In genomic region chr13:76884571-76885202, GRCh38 we compare ENCODE assay signal across 8 cellular contexts. TPM values are rescaled to one million over a fixed set of nuclear protein-coding genes. Genes with fewer than 3 reads are reported as not detected.
DNase-seq lines count a peak whose midpoint lies in the region; ATAC-seq, FAIRE-seq and TF ChIP-seq lines count a peak whose summit lies in the region.

No MANE protein-coding gene starts in this region.

- no peak for DNase-seq in GM12892 (ENCODE audit: insufficient read length)
- no peak for DNase-seq in SJSA1 (ENCODE audit: low read depth in 1 of 2, low spot score in 2 of 2)
- DNase-seq in fibroblast of pulmonary artery (ENCODE audit: low read depth), result peak; percentile 57
- no peak for DNase-seq in retinal pigment epithelial cell (ENCODE audit: low read depth)
- DNase-seq in NCI-H1417 treated with DMSO at 0.1 percent for 48 hours (lab: John Stamatoyannopoulos, UW), result no peak
- no peak for DNase-seq in T1000 (lab: John Stamatoyannopoulos, UW)

- 0 out of 2 replicates have a peak, but pooled peaks cover 2% of the 10 kb centered on the region for H3K9me3 ChIP-seq in SJSA1 (replicated peaks)

- H3K4me3 ChIP-seq in SJSA1 (peak overlapping the region; percentile 46; the same call in 1 of the 2 replicates), fibroblast of pulmonary artery (replicated peaks; ENCODE audit: low read depth, low read length) (peak overlapping the region; percentile 71), retinal pigment epithelial cell (ENCODE audit: low read length) (peak overlapping the region; percentile 49)

- H3K27ac ChIP-seq in SJSA1, result no peak overlapping the region

- peak; percentile 64 for FAIRE-seq in GM12892 (lab: Jason Lieb, UNC)

- TF ChIP-seq POLR2A in GM12892 (IDR thresholded peaks at IDR 0.05; ENCODE audit: low read depth, low read length), result no peak

- H3K27me3 ChIP-seq in SJSA1 (replicated peaks), result peaks cover 10% of the 10 kb centered on the region

- H3K4me1 ChIP-seq in SJSA1 (replicated peaks), result peaks cover 16% of the 10 kb centered on the region

- H3K36me3 ChIP-seq in SJSA1, result no peaks in the 10 kb centered on the region

- ATAC-seq in HG03159 (IDR thresholded peaks at IDR 0.05; ENCODE audit: unreplicated experiment) (no peak), HG03280 (IDR thresholded peaks at IDR 0.05; ENCODE audit: unreplicated experiment) (no peak)

- TF ChIP-seq CTCF in fibroblast of pulmonary artery (IDR thresholded peaks at IDR 0.05; ENCODE audit: low read length, missing control alignments) (no peak), retinal pigment epithelial cell (conservative IDR thresholded peaks at IDR 0.05; ENCODE audit: low read depth, low read length) (no peak)

RNA-seq across cellular contexts. Expression of gene KCTD12, which starts 1.5 kb away (rescaled TPM):
- polyA plus RNA-seq in GM12892 (2012; ENCODE audit: missing spikeins), result 7.1 TPM
- total RNA-seq in SJSA1 (2014; rRNA removed; shearing (Covaris generic)), result 1.2 and 1.3 TPM in 2 replicates
